ENCODE assay signal across 20 cellular contexts in genomic region chr20:58878399-58878798, GRCh38. TPM values are rescaled to one million over a fixed set of nuclear protein-coding genes. Genes with fewer than 3 reads are reported as not detected.
DNase-seq lines count a peak whose midpoint lies in the region; FAIRE-seq and TF ChIP-seq lines count a peak whose summit lies in the region.
"Had no signal": no experiment of that assay in that cellular context is flagged by ENCODE, and none has a peak within 500 bp of the region (broad histone marks: within the 10 kb centered on the region; RNA-seq: fewer than 3 reads in every experiment).

No MANE protein-coding gene starts in this region.

- no peak overlapping the region for H2BK12ac ChIP-seq in H1 (ENCODE audit: low read depth, low read length)

- no peak overlapping the region for H3K4ac ChIP-seq in H1 (replicated peaks; ENCODE audit: insufficient read length, low read depth, low read length)

- H2BK20ac ChIP-seq in H1 (ENCODE audit: low read length), result 0 out of 2 replicates have a peak overlapping the region, but pooled peaks have one; percentile 24

- no peaks in the 10 kb centered on the region for H3K9me2 ChIP-seq in Loucy (replicated peaks; ENCODE audit: low read depth, low read length)

- H4K5ac ChIP-seq in H1 (ENCODE audit: insufficient read length, low read depth, low read length), result no peak overlapping the region

- no peak overlapping the region for H4K91ac ChIP-seq in H1 (replicated peaks; ENCODE audit: insufficient read length, low read length)

- H3K4me2 ChIP-seq in Loucy (ENCODE audit: low read depth, low read length, poor library complexity, severe bottlenecking) (peak overlapping the region; percentile 42), H1 (ENCODE audit: insufficient read depth in 1 of 2, low read depth in 2 of 2, low read length in 2 of 2) (peak overlapping the region in 1 of 2 experiments; percentile 61; a peak in 1 of 4 replicates)

- H3K79me1 ChIP-seq in H1 (ENCODE audit: low read depth, low read length), result no peaks in the 10 kb centered on the region

- H3F3A ChIP-seq in Loucy (ENCODE audit: low read depth), result no peaks in the 10 kb centered on the region

- TF ChIP-seq POLR2A in H1 (IDR thresholded peaks at IDR 0.05; ENCODE audit: control extremely low read depth in 1 of 2, low read depth in 2 of 2, low read length in 2 of 2) (no peak), thyroid gland (IDR thresholded peaks at IDR 0.05) (no peak), suprapubic skin (IDR thresholded peaks at IDR 0.05) (no peak)

- no peaks in the 10 kb centered on the region for H3K9me3 Mint-ChIP-seq in activated naive CD4-positive, alpha-beta T cell treated with anti-CD3 and anti-CD28 coated beads, Interleukin-2, amount 10 ng/mL, durations not matched to agents 7 days and 5 days
- H3K9me3 Mint-ChIP-seq: natural killer cell had no signal

- H3K36me3 ChIP-seq in Loucy (ENCODE audit: insufficient read depth, low read length) (no peaks in the 10 kb centered on the region), H1 (ENCODE audit: control insufficient read depth in 2 of 4, insufficient read depth in 4 of 4, low read length in 3 of 4) (no peaks in the 10 kb centered on the region; a peak in 1 of 8 replicates), thyroid gland (no peaks in the 10 kb centered on the region), suprapubic skin (no peaks in the 10 kb centered on the region)
- H3K36me3 ChIP-seq: heart right ventricle, left ventricle myocardium inferior, right lobe of liver had no signal

- TF ChIP-seq CTCF in Loucy (conservative IDR thresholded peaks at IDR 0.05; ENCODE audit: low read length) (no peak), H1 (IDR thresholded peaks at IDR 0.05; ENCODE audit: control extremely low read depth in 1 of 3, insufficient read depth in 1 of 3, low read depth in 1 of 3, low read length in 3 of 3) (no peak), thyroid gland (IDR thresholded peaks at IDR 0.05) (no peak), suprapubic skin (IDR thresholded peaks at IDR 0.05) (no peak)

- no peaks in the 10 kb centered on the region for H3K79me2 ChIP-seq in Loucy (ENCODE audit: insufficient read depth, low read length)
- H3K79me2 ChIP-seq in H1 (ENCODE audit: control insufficient read depth in 1 of 2, insufficient read depth in 2 of 2, low read length in 2 of 2), result no peaks in the 10 kb centered on the region

- H2BK5ac ChIP-seq in H1 (ENCODE audit: low read depth, low read length), result no peak overlapping the region

- no peak overlapping the region for H2BK120ac ChIP-seq in H1 (replicated peaks; ENCODE audit: low read depth, low read length)

- no peaks in the 10 kb centered on the region for H3K23me2 ChIP-seq in H1 (ENCODE audit: low read depth, low read length)

- H3K4me1 ChIP-seq in Loucy (ENCODE audit: insufficient read depth, low read length, poor library complexity, severe bottlenecking) (peaks cover 14% of the 10 kb centered on the region), H1 (replicated peaks in 1 of 4; ENCODE audit: control insufficient read depth in 3 of 4, insufficient read depth in 4 of 4, low read length in 3 of 4) (peaks cover 3 to 32% (median 22%) of the 10 kb centered on the region in 4 experiments), thyroid gland (peaks cover 35 to 65% of the 10 kb centered on the region in 2 donors), suprapubic skin (no peaks in the 10 kb centered on the region)
- H3K4me1 ChIP-seq: body of pancreas, heart right ventricle, left ventricle myocardium inferior, right lobe of liver had no signal

- no peak overlapping the region for H3K56ac ChIP-seq in H1 (replicated peaks; ENCODE audit: insufficient read length, low read depth, low read length)

- no peak overlapping the region for H2AK5ac ChIP-seq in H1 (ENCODE audit: low read depth, low read length)

- no peaks in the 10 kb centered on the region for H3K9me3 ChIP-seq in Loucy (ENCODE audit: insufficient read depth, low read depth, low read length)
- H3K9me3 ChIP-seq in H1 (ENCODE audit: insufficient read depth in 2 of 2, low read depth in 1 of 2, low read length in 1 of 2), result no peaks in the 10 kb centered on the region
- H3K9me3 ChIP-seq in thyroid gland, result no peaks in the 10 kb centered on the region
- no peaks in the 10 kb centered on the region for H3K9me3 ChIP-seq in suprapubic skin
- H3K9me3 ChIP-seq: body of pancreas, heart right ventricle, left ventricle myocardium inferior, right lobe of liver had no signal

- H3K4me3 Mint-ChIP-seq in activated naive CD4-positive, alpha-beta T cell treated with anti-CD3 and anti-CD28 coated beads, Interleukin-2, amount 10 ng/mL, durations not matched to agents 7 days and 5 days, result no peak overlapping the region
- H3K4me3 Mint-ChIP-seq: natural killer cell had no signal

- no peak overlapping the region for H3K23ac ChIP-seq in H1 (ENCODE audit: insufficient read length)

- H3K4me1 Mint-ChIP-seq in activated naive CD4-positive, alpha-beta T cell treated with anti-CD3 and anti-CD28 coated beads, Interleukin-2, amount 10 ng/mL, durations not matched to agents 7 days and 5 days, result peaks cover 39% of the 10 kb centered on the region
- H3K4me1 Mint-ChIP-seq: natural killer cell had no signal

- peak overlapping the region; percentile 87 for H2AFZ ChIP-seq in Loucy (ENCODE audit: low read length)
- no peak overlapping the region for H2AFZ ChIP-seq in H1 (ENCODE audit: low read length)

- no peak for TF ChIP-seq EP300 in H1 (IDR thresholded peaks at IDR 0.05; ENCODE audit: borderline replicate concordance in 1 of 2, low read depth in 2 of 2, low read length in 2 of 2)
- no peak for TF ChIP-seq EP300 in suprapubic skin (IDR thresholded peaks at IDR 0.05)

- no peak overlapping the region for H3K18ac ChIP-seq in H1 (ENCODE audit: extremely low read depth, low read length)

- no peaks in the 10 kb centered on the region for H4K20me1 ChIP-seq in Loucy (ENCODE audit: insufficient read depth, low read length, poor library complexity, severe bottlenecking)
- H4K20me1 ChIP-seq in H1 (replicated peaks in 1 of 2; ENCODE audit: control insufficient read depth in 1 of 2, insufficient read depth in 2 of 2, low read length in 2 of 2), result no peaks in the 10 kb centered on the region

- TF ChIP-seq RAD21 in H1 (IDR thresholded peaks at IDR 0.05 in 1 of 2, conservative IDR thresholded peaks at IDR 0.05 in 1 of 2; ENCODE audit: low read depth in 2 of 2, low read length in 2 of 2), result no peak

- peaks cover under 1% of the 10 kb centered on the region for H3K27me3 Mint-ChIP-seq in activated naive CD4-positive, alpha-beta T cell treated with anti-CD3 and anti-CD28 coated beads, Interleukin-2, amount 10 ng/mL, durations not matched to agents 7 days and 5 days

- no peak overlapping the region for H3K27ac ChIP-seq in H1 (ENCODE audit: low read depth, low read length)
- H3K27ac ChIP-seq in thyroid gland, result peak overlapping the region; percentile 75 to 92 (median 91)
- H3K27ac ChIP-seq in suprapubic skin, result no peak overlapping the region
- H3K27ac ChIP-seq: body of pancreas, epithelial cell of prostate, heart right ventricle, left ventricle myocardium inferior, right lobe of liver had no signal

- H3K27me3 ChIP-seq in Loucy (ENCODE audit: insufficient read depth, low read length, poor library complexity, severe bottlenecking) (no peaks in the 10 kb centered on the region), H1 (replicated peaks in 1 of 4; ENCODE audit: control insufficient read depth in 3 of 4, extremely low read depth in 1 of 4, insufficient read depth in 3 of 4, low read length in 3 of 4) (no peaks in the 10 kb centered on the region), thyroid gland (no peaks in the 10 kb centered on the region), suprapubic skin (no peaks in the 10 kb centered on the region)
- H3K27me3 ChIP-seq: body of pancreas, heart right ventricle, right lobe of liver had no signal

- no peak for FAIRE-seq in H1 (lab: Jason Lieb, UNC)
- FAIRE-seq: urothelium cell line had no signal

- CTCF ChIA-PET in activated naive CD4-positive, alpha-beta T cell treated with anti-CD3 and anti-CD28 coated beads, Interleukin-2, amount 10 ng/mL, durations not matched to agents 7 days and 5 days (lab: Charles Lee), result no interaction called here
- CTCF ChIA-PET in H1 (lab: Charles Lee; ENCODE audit: partially characterized antibody), result interaction anchor here (1.8 to 2.3 kb wide), 3 partner anchors 8 to 20 kb away, joined by 5 to 12 read pairs (median 10); no protein-coding TSS in a partner anchor

- no peak overlapping the region for H3K14ac ChIP-seq in H1 (ENCODE audit: insufficient read length)

- no peak overlapping the region for H2BK15ac ChIP-seq in H1 (ENCODE audit: low read length)

- intact Hi-C loops in thyroid gland (cut with DNase I), result no loop called here

- DNase-seq in activated naive CD4-positive, alpha-beta T cell treated with anti-CD3 and anti-CD28 coated beads, Interleukin-2, amount 10 ng/mL, durations not matched to agents 7 days and 5 days, result no peak
- no peak for DNase-seq in activated naive CD4-positive, alpha-beta T cell treated with Interleukin-2 at 50 U/mL for 16 hours
- DNase-seq in H1 (ENCODE audit: low read depth in 1 of 2, low spot score in 2 of 2) (no peak), thyroid gland (no peak), suprapubic skin (ENCODE audit: low spot score in 2 of 2) (no peak), NCI-H69 (lab: John Stamatoyannopoulos, UW) (no peak)
- DNase-seq: activated CD4-positive, alpha-beta T cell treated with anti-CD3 and anti-CD28 coated beads for 1 hour; body of pancreas; DMS53; heart right ventricle; KG1; left ventricle myocardium inferior; natural killer cell; NCI-H1694; NCI-H774; posterior cingulate gyrus; right lobe of liver had no signal

- H3K36me3 Mint-ChIP-seq in activated naive CD4-positive, alpha-beta T cell treated with anti-CD3 and anti-CD28 coated beads, Interleukin-2, amount 10 ng/mL, durations not matched to agents 7 days and 5 days, result no peaks in the 10 kb centered on the region
- H3K36me3 Mint-ChIP-seq: natural killer cell had no signal

- peak overlapping the region; percentile 80 for H3K27ac Mint-ChIP-seq in activated naive CD4-positive, alpha-beta T cell treated with anti-CD3 and anti-CD28 coated beads, Interleukin-2, amount 10 ng/mL, durations not matched to agents 7 days and 5 days
- H3K27ac Mint-ChIP-seq: natural killer cell had no signal

- POLR2A ChIA-PET in H1 (lab: Charles Lee; ENCODE audit: partially characterized antibody), result interaction anchor here (1.1 to 4.4 kb wide), 4 partner anchors 11 to 21 kb away, joined by 3 to 26 read pairs (median 7); no protein-coding TSS in a partner anchor

- no peak overlapping the region for H4K8ac ChIP-seq in H1 (ENCODE audit: extremely low read depth, insufficient read depth, low read length)

- H3K4me3 ChIP-seq in Loucy (ENCODE audit: low read length, poor library complexity, severe bottlenecking) (no peak overlapping the region), H1 (ENCODE audit: extremely low read depth in 1 of 4, insufficient read depth in 2 of 4, low read depth in 3 of 4, low read length in 4 of 4) (no peak overlapping the region), thyroid gland (replicated peaks in 1 of 3) (no peak overlapping the region), suprapubic skin (no peak overlapping the region)
- H3K4me3 ChIP-seq: body of pancreas, heart right ventricle, left ventricle myocardium inferior, right lobe of liver had no signal

- 85% methylated on average over 4 of the region's 4 CpGs; no CpG with 5 or more reads in 1 of the 2 experiments for WGBS in H1 (ENCODE audit: extremely low coverage in 1 of 2, insufficient coverage in 1 of 2, insufficient read length in 1 of 2, insufficient replicate concordance in 2 of 2, low coverage in 1 of 2, low lambda C conversion rate in 2 of 2, missing lambda C conversion rate in 1 of 2), 2 experiments
- 92 to 94% methylated on average over 4 of the region's 4 CpGs for whole genome bisulfite sequencing in thyroid gland, 2 donors
- WGBS in suprapubic skin, result 86% methylated on average over 4 of the region's 4 CpGs

- H3K9ac ChIP-seq in Loucy (ENCODE audit: low read depth, low read length, poor library complexity, severe bottlenecking), result peak overlapping the region; percentile 12
- no peak overlapping the region; a peak in 1 of 7 replicates for H3K9ac ChIP-seq in H1 (replicated peaks in 1 of 4; ENCODE audit: extremely low read depth in 1 of 4, low read depth in 3 of 4, low read length in 3 of 4)

RNA-seq across cellular contexts. Expression of gene GNAS, which starts 25.9 kb away (rescaled TPM):
- total RNA-seq in H1 (2021; fragmentation: NEBNext Ultra II Directional; extraction: Animal tissue kit (Norgen Biotek cat#: 25700)), result 989 and 1,039 TPM in 2 replicates
- 1,613 and 2,238 TPM in 2 replicates for polyA plus RNA-seq in H1 (2011; rRNA removed)
- 1,327 TPM for polyA plus RNA-seq in H1 (2011; cell fraction: cytosol; rRNA removed)
- 1,703 TPM for polyA plus RNA-seq in H1 (2011; cell fraction: nucleus; rRNA removed)
- polyA plus RNA-seq in H1 (2012, experiment 1 of 2), result 953 to 1,220 TPM (median 1,156 TPM) in 4 replicates
- 998 TPM for polyA plus RNA-seq in H1 (2012, experiment 2 of 2)
- 696 TPM for polyA plus RNA-seq in H1 (2013, experiment 1 of 2)
- polyA plus RNA-seq in H1 (2013, experiment 2 of 2), result 746 TPM
- 1,072 and 1,265 TPM in 2 replicates for polyA minus RNA-seq in H1 (2011; rRNA and poly(A)+ RNA removed)
- polyA minus RNA-seq in H1 (2011; cell fraction: cytosol; rRNA and poly(A)+ RNA removed), result 673 TPM
- 539 TPM for polyA minus RNA-seq in H1 (2011; cell fraction: nucleus; rRNA and poly(A)+ RNA removed)
- total RNA-seq in thyroid gland (1,000 to 10,000 TPM; 2,457 to 5,038 (median 3,494) TPM), suprapubic skin (100 to 1,000 TPM; 334 to 533 (median 451) TPM)

RNA-seq across cellular contexts. Expression of gene GNAS-AS1, which starts 27.7 kb away (rescaled TPM):
- 11.7 and 13.7 TPM in 2 replicates for total RNA-seq in H1 (2021; fragmentation: NEBNext Ultra II Directional; extraction: Animal tissue kit (Norgen Biotek cat#: 25700))
- polyA plus RNA-seq in H1 (2011; rRNA removed), result 4.7 and 5.4 TPM in 2 replicates
- polyA plus RNA-seq in H1 (2011; cell fraction: cytosol; rRNA removed), result 5.8 TPM
- 15.2 TPM for polyA plus RNA-seq in H1 (2011; cell fraction: nucleus; rRNA removed)
- 4.0 to 6.0 TPM (median 5.4 TPM) in 4 replicates for polyA plus RNA-seq in H1 (2012, experiment 1 of 2)
- polyA plus RNA-seq in H1 (2012, experiment 2 of 2), result 4.3 TPM
- polyA plus RNA-seq in H1 (2013, experiment 1 of 2), result 2.2 TPM
- 2.1 TPM for polyA plus RNA-seq in H1 (2013, experiment 2 of 2)
- polyA minus RNA-seq in H1 (2011; rRNA and poly(A)+ RNA removed), result 5.8 and 6.2 TPM in 2 replicates
- polyA minus RNA-seq in H1 (2011; cell fraction: cytosol; rRNA and poly(A)+ RNA removed), result 7.9 TPM
- polyA minus RNA-seq in H1 (2011; cell fraction: nucleus; rRNA and poly(A)+ RNA removed), result 20.0 TPM
- 1 to 10 TPM in 2 of 4 donors, under 1 TPM in 2; 0.42 to 1.9 (median 1.1) TPM for total RNA-seq in thyroid gland
- not detected for total RNA-seq in suprapubic skin

Comparison
In these comparisons a context has a peak if more than half of its experiments do, and no peak if none do; other contexts are left out.
1. H3K27ac ChIP-seq: peak in thyroid gland (3 of 3); none in H1 (single experiment) and suprapubic skin (single experiment).